9 cellular contexts compared by ENCODE assay signal in genomic region chr12:92078167-92079053, GRCh38.
DNase-seq lines count a peak whose midpoint lies in the region; ATAC-seq and TF ChIP-seq lines count a peak whose summit lies in the region.
"Had no signal": no experiment of that assay in that cellular context is flagged by ENCODE, and none has a peak within 500 bp of the region (broad histone marks: within the 10 kb centered on the region; RNA-seq: fewer than 3 reads in every experiment).

No MANE protein-coding gene starts in this region.

- ATAC-seq in activated naive CD4-positive, alpha-beta T cell treated with anti-CD3 and anti-CD28 coated beads, Interleukin-2, amount 50 U/mL, for 72 hours: peak; percentile 73 to 89
- no peak for ATAC-seq in GM18861 (IDR thresholded peaks at IDR 0.05; ENCODE audit: unreplicated experiment)
- ATAC-seq in HG02973 (IDR thresholded peaks at IDR 0.05; ENCODE audit: unreplicated experiment): no peak

- peak overlapping the region; percentile 1; the same call in 1 of the 2 replicates for H3K27ac ChIP-seq in 22Rv1
- H3K27ac ChIP-seq: KMS-11 had no signal

- H3K9me3 Mint-ChIP-seq in activated naive CD4-positive, alpha-beta T cell treated with anti-CD3 and anti-CD28 coated beads, Interleukin-2, amount 50 U/mL, for 72 hours: peaks cover 0 to 3% of the 10 kb centered on the region in 2 donors

- peak; percentile 56 for DNase-seq in H4 (ENCODE audit: low spot score)
- peak in 1 of 2 donors; percentile 18 for DNase-seq in activated naive CD4-positive, alpha-beta T cell treated with anti-CD3 and anti-CD28 coated beads, Interleukin-2, amount 50 U/mL, for 72 hours (ENCODE audit: low spot score in 2 of 2)
- DNase-seq in iris pigment epithelial cell (ENCODE audit: low read depth): peak; percentile 95
- no peak for DNase-seq in ureter (ENCODE audit: low spot score)
- DNase-seq in cortex of kidney (lab: John Stamatoyannopoulos, UW): no peak

- peak overlapping the region; percentile 69 to 74 for H3K27ac Mint-ChIP-seq in activated naive CD4-positive, alpha-beta T cell treated with anti-CD3 and anti-CD28 coated beads, Interleukin-2, amount 50 U/mL, for 72 hours

- TF ChIP-seq CTCF in 22Rv1 (IDR thresholded peaks at IDR 0.05): no peak

- H3K36me3 Mint-ChIP-seq in activated naive CD4-positive, alpha-beta T cell treated with anti-CD3 and anti-CD28 coated beads, Interleukin-2, amount 50 U/mL, for 72 hours: peaks cover 0 to 14% of the 10 kb centered on the region in 2 donors

Comparison
In these comparisons a context has a peak if more than half of its experiments do, and no peak if none do; other contexts are left out.
1. DNase-seq: peak in H4 (single experiment) and iris pigment epithelial cell (single experiment); none in ureter (single experiment) and cortex of kidney (single experiment).
2. ATAC-seq: peak in activated naive CD4-positive, alpha-beta T cell treated with anti-CD3 and anti-CD28 coated beads, Interleukin-2, amount 50 U/mL, for 72 hours (2 of 2); none in GM18861 (single experiment) and HG02973 (single experiment).